8 cellular contexts compared by ENCODE assay signal in the genomic region with DNA sequence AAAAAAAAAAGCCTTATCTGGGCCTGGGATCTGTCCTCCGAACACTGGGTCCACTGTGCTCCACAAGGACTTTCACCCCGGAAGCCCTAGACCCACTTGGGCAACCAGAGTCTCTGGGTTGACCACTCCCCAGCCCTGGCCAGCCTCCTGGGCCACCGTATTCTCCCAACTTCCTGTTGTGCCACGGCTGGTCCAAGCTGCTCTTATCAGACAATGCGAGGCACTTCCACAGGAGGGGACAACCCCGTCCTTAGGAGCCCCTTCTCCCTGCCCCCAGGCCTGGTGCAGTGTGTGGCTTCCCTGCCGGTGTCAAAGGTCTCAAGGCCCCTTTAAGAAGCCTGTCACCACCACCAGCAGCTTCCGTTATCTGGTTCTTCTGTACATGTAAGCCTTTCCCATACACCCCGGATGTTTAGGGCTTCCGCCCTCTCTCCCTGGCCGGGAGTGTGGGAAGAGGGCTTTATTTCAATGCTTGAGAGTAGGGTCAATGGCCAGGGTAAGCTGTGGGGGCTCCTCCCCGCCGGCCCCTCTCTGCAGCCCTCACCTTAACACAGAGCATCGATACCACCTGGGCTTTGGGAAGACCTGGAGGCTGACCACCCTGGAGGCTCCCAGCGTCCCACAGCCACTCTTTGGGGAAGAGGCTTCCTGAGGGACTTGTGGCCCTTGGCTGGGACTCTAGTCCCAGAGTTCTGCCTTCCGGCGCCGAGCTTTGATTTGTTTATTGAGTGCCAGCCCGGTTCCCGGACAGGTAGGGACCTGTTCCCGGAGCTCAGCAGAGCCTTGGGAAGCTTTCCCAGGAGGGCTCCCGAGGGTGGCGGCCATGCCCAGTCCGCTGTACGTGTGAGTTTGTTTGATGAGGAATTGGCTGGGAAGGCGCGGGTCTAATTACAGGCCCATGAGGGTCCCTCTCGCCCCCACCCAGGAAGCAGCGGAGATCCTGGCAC.
DNase-seq lines count a peak whose midpoint lies in the region; ATAC-seq and TF ChIP-seq lines count a peak whose summit lies in the region.

No MANE protein-coding gene starts in this region.

- H3K27ac Mint-ChIP-seq in activated CD8-positive, alpha-beta T cell treated with anti-CD3 and anti-CD28 coated beads for 36 hours = peak overlapping the region; percentile 96

- peaks cover 89% of the 10 kb centered on the region for H3K36me3 Mint-ChIP-seq in activated CD8-positive, alpha-beta T cell treated with anti-CD3 and anti-CD28 coated beads for 36 hours (ENCODE audit: low read depth)

- peak; percentile 65 for DNase-seq in activated CD4-positive, alpha-beta T cell treated with anti-CD3 and anti-CD28 coated beads for 48 hours
- no peak for DNase-seq in activated CD4-positive, alpha-beta T cell treated with anti-CD3 and anti-CD28 coated beads, Interleukin-2, amount 50 U/mL, for 4 hours
- peak; percentile 85 for DNase-seq in activated CD8-positive, alpha-beta T cell treated with anti-CD3 and anti-CD28 coated beads for 36 hours
- DNase-seq in iris pigment epithelial cell (ENCODE audit: low read depth) (peak; percentile 57), SJCRH30 (no peak), NOMO-1 treated with DMSO at 0.1 percent for 48 hours (lab: John Stamatoyannopoulos, UW; ENCODE audit: unreplicated experiment) (no peak)

- peak; percentile 31 for ATAC-seq in activated CD8-positive, alpha-beta T cell treated with anti-CD3 and anti-CD28 coated beads for 36 hours
- no peak for ATAC-seq in GM18498 (IDR thresholded peaks at IDR 0.05; ENCODE audit: unreplicated experiment)

- H3K36me3 ChIP-seq in subcutaneous abdominal adipose tissue (ENCODE audit: control insufficient read depth in 5 of 5, insufficient read depth in 5 of 5, low read length in 5 of 5) (no peaks in the 10 kb centered on the region), SJCRH30 (no peaks in the 10 kb centered on the region)

- H3K9me3 ChIP-seq in subcutaneous abdominal adipose tissue (ENCODE audit: control insufficient read depth in 5 of 5, low read length in 5 of 5) = no peaks in the 10 kb centered on the region
- no peaks in the 10 kb centered on the region for H3K9me3 ChIP-seq in SJCRH30 (replicated peaks)

- peak overlapping the region in 1 of 5 donors; percentile 36 for H3K9ac ChIP-seq in subcutaneous abdominal adipose tissue (ENCODE audit: low read length in 5 of 5)

- no peaks in the 10 kb centered on the region for H3K9me3 Mint-ChIP-seq in activated CD8-positive, alpha-beta T cell treated with anti-CD3 and anti-CD28 coated beads for 36 hours

- H3K27me3 ChIP-seq in subcutaneous abdominal adipose tissue (ENCODE audit: control insufficient read depth in 5 of 5, insufficient read depth in 4 of 5, low read length in 5 of 5) (no peaks in the 10 kb centered on the region), SJCRH30 (no peaks in the 10 kb centered on the region)

- no peak for TF ChIP-seq CTCF in activated CD8-positive, alpha-beta T cell treated with anti-CD3 and anti-CD28 coated beads for 36 hours (IDR thresholded peaks at IDR 0.05)

- no peaks in the 10 kb centered on the region for H3K27me3 Mint-ChIP-seq in activated CD8-positive, alpha-beta T cell treated with anti-CD3 and anti-CD28 coated beads for 36 hours

- POLR2A ChIA-PET in activated CD8-positive, alpha-beta T cell treated with anti-CD3 and anti-CD28 coated beads for 36 hours (lab: Charles Lee) = interaction anchor here (0.8 to 16.3 kb wide), 20 partner anchors 9 to 720 kb away, joined by 3 to 410 read pairs (median 5); no protein-coding TSS in a partner anchor

- intact Hi-C loops in activated CD8-positive, alpha-beta T cell treated with anti-CD3 and anti-CD28 coated beads for 36 hours (cut with micrococcal nuclease) = loop anchor here (5.0 kb wide), 1 partner anchor 52 kb away; no protein-coding TSS in a partner anchor

- H3K4me1 ChIP-seq in subcutaneous abdominal adipose tissue (ENCODE audit: control insufficient read depth in 5 of 5, insufficient read depth in 5 of 5, low read length in 5 of 5) = peaks cover 4 to 90% (median 65%) of the 10 kb centered on the region in 5 donors
- peaks cover 26% of the 10 kb centered on the region for H3K4me1 ChIP-seq in SJCRH30

- peak overlapping the region in 4 of 5 donors; percentile 8 to 46 (median 20) for H3K4me3 ChIP-seq in subcutaneous abdominal adipose tissue (ENCODE audit: low read depth in 1 of 5, low read length in 5 of 5)
- no peak overlapping the region for H3K4me3 ChIP-seq in SJCRH30

- peaks cover 17% of the 10 kb centered on the region for H3K4me1 Mint-ChIP-seq in activated CD8-positive, alpha-beta T cell treated with anti-CD3 and anti-CD28 coated beads for 36 hours (ENCODE audit: low read depth)

- CTCF ChIA-PET in activated CD8-positive, alpha-beta T cell treated with anti-CD3 and anti-CD28 coated beads for 36 hours (lab: Charles Lee) = interaction anchor here (0.8 to 8.1 kb wide), 13 partner anchors 9 to 122 kb away, joined by 3 to 70 read pairs (median 5); no protein-coding TSS in a partner anchor

- H3K27ac ChIP-seq in subcutaneous abdominal adipose tissue (ENCODE audit: low read depth, low read length) = no peak overlapping the region
- H3K27ac ChIP-seq in SJCRH30 = no peak overlapping the region

- peak overlapping the region; percentile 84 for H3K4me3 Mint-ChIP-seq in activated CD8-positive, alpha-beta T cell treated with anti-CD3 and anti-CD28 coated beads for 36 hours

Comparison
In these comparisons a context has a peak if more than half of its experiments do, and no peak if none do; other contexts are left out.
1. DNase-seq: peak in activated CD4-positive, alpha-beta T cell treated with anti-CD3 and anti-CD28 coated beads for 48 hours (single experiment), activated CD8-positive, alpha-beta T cell treated with anti-CD3 and anti-CD28 coated beads for 36 hours (single experiment) and iris pigment epithelial cell (single experiment); none in activated CD4-positive, alpha-beta T cell treated with anti-CD3 and anti-CD28 coated beads, Interleukin-2, amount 50 U/mL, for 4 hours (0 of 2), SJCRH30 (0 of 2) and NOMO-1 treated with DMSO at 0.1 percent for 48 hours (single experiment).